8 cellular contexts compared by ENCODE assay signal in genomic region chr11:269146-269890, GRCh38. TPM values are rescaled to one million over a fixed set of nuclear protein-coding genes. Genes with fewer than 3 reads are reported as not detected.
DNase-seq lines count a peak whose midpoint lies in the region; ATAC-seq and TF ChIP-seq lines count a peak whose summit lies in the region.

No MANE protein-coding gene starts in this region.

- intact Hi-C loops in sciatic nerve (cut with DNase I): no loop called here

- no peaks in the 10 kb centered on the region for H4K20me1 ChIP-seq in smooth muscle cell (ENCODE audit: low read depth)

- WGBS in smooth muscle cell (ENCODE audit: low lambda C conversion rate): 75% methylated on average over 21 of the region's 21 CpGs

- H3K9ac ChIP-seq in smooth muscle cell (ENCODE audit: low read depth): no peak overlapping the region

- no peak overlapping the region for H2AFZ ChIP-seq in smooth muscle cell (ENCODE audit: low read depth)

- no peak overlapping the region for H3K27ac ChIP-seq in smooth muscle cell (ENCODE audit: low read depth)

- no peaks in the 10 kb centered on the region for H3K36me3 ChIP-seq in smooth muscle cell (ENCODE audit: low read depth)

- H3K4me1 ChIP-seq in smooth muscle cell (ENCODE audit: low read depth): no peaks in the 10 kb centered on the region

- no peaks in the 10 kb centered on the region for H3K79me2 ChIP-seq in smooth muscle cell (ENCODE audit: low read depth)

- DNase-seq in Ammon's horn (ENCODE audit: low spot score) (peak; percentile 51), T-helper 1 cell (peak in 3 of 5 donors; percentile 39 to 97 (median 47)), erythroblast (lab: John Stamatoyannopoulos, UW) (peak; percentile 74 to 86), sciatic nerve (ENCODE audit: low spot score) (no peak), NCI-H510A (lab: John Stamatoyannopoulos, UW) (no peak), smooth muscle cell (lab: John Stamatoyannopoulos, UW; ENCODE audit: unreplicated experiment) (no peak)

- H3K4me3 ChIP-seq in smooth muscle cell: no peak overlapping the region

- TF ChIP-seq CTCF in smooth muscle cell (IDR thresholded peaks at IDR 0.05; ENCODE audit: borderline replicate concordance, insufficient read depth, poor library complexity, severe bottlenecking): no peak

- peak; percentile 59 for TF ChIP-seq POLR2A in erythroblast (IDR thresholded peaks at IDR 0.05; ENCODE audit: low read length)

- H3F3A ChIP-seq in smooth muscle cell (ENCODE audit: low read depth): no peaks in the 10 kb centered on the region

- no peak overlapping the region for H3K4me2 ChIP-seq in smooth muscle cell

- H3K27me3 ChIP-seq in smooth muscle cell (ENCODE audit: low read depth): no peaks in the 10 kb centered on the region

- no peaks in the 10 kb centered on the region for H3K9me3 ChIP-seq in smooth muscle cell (replicated peaks; ENCODE audit: low read depth)

- ATAC-seq in GM19324 (IDR thresholded peaks at IDR 0.05; ENCODE audit: low FRiP score, unreplicated experiment) (peak; percentile 77), HG03280 (IDR thresholded peaks at IDR 0.05; ENCODE audit: unreplicated experiment) (peak; percentile 70), sciatic nerve (peak; percentile 42)

RNA-seq across cellular contexts. Expression of gene NLRP6, which starts 8.9 kb away (rescaled TPM):
- total RNA-seq in sciatic nerve (0.36 TPM), smooth muscle cell (not detected in 2 replicates)
- polyA plus RNA-seq in smooth muscle cell: not detected in 2 replicates

RNA-seq across cellular contexts. Expression of gene PGGHG, which starts 19.6 kb away (rescaled TPM):
- total RNA-seq in sciatic nerve (60.3 TPM), smooth muscle cell (8.6 and 18.2 TPM in 2 replicates)
- polyA plus RNA-seq in smooth muscle cell: 16.6 and 24.3 TPM in 2 replicates

RNA-seq across cellular contexts. Expression of gene IFITM5, which starts 30.0 kb away (rescaled TPM):
- total RNA-seq in sciatic nerve (not detected), smooth muscle cell (not detected in 2 replicates)
- not detected in 2 replicates for polyA plus RNA-seq in smooth muscle cell

RNA-seq across cellular contexts. Expression of gene PSMD13, which starts 32.5 kb away (rescaled TPM):
- total RNA-seq in sciatic nerve (79.4 TPM), smooth muscle cell (77.4 and 79.2 TPM in 2 replicates)
- 173 and 200 TPM in 2 replicates for polyA plus RNA-seq in smooth muscle cell

RNA-seq across cellular contexts. Expression of gene SIRT3, which starts 33.2 kb away (rescaled TPM):
- 21.7 TPM for total RNA-seq in sciatic nerve
- 10.8 and 13.0 TPM in 2 replicates for total RNA-seq in smooth muscle cell
- 19.8 and 22.6 TPM in 2 replicates for polyA plus RNA-seq in smooth muscle cell

Comparison
In these comparisons a context has a peak if more than half of its experiments do, and no peak if none do; other contexts are left out.
1. DNase-seq: peak in Ammon's horn (single experiment), T-helper 1 cell (3 of 5) and erythroblast (2 of 2); none in sciatic nerve (single experiment), NCI-H510A (single experiment) and smooth muscle cell (single experiment).
2. Peak in every context shown above with its lines, with median percentiles within 50 percentile points of each other: ATAC-seq.